ENCODE assay signal across 8 cellular contexts in the genomic region with DNA sequence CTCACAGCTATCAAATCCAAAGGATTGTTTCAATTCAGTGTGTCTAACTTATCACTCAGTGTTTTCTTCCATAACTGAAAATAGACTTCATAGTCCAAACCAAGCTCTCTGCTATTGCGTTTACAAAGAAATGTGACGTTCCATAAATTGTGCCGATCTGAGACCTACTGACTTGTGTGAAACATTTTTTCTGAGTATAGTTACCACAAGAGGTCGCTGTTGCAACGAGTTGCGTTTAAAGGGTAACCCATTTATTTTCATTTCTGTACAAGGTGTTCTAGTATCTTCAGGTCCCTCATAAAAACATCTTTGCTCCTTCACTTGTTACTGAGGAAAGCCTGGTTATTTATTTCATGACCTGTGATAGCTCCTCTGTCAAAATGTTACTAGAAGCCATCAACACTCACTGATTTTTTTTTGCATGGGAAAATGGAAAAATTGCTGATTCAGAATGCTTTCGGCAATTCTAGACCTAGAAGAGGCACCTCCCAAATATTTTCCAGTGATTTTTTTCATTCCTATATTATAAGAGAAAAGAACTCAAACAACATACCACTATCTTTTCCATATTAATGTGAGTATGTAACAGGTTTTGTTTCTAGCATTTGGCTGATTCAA.
DNase-seq lines count a peak whose midpoint lies in the region; ATAC-seq and TF ChIP-seq lines count a peak whose summit lies in the region.

No MANE protein-coding gene starts in this region.

- peak; percentile 30 for DNase-seq in NCI-H1436 (lab: John Stamatoyannopoulos, UW)
- DNase-seq in NCI-H1436 treated with DMSO at 0.1 percent for 48 hours (lab: John Stamatoyannopoulos, UW), result no peak
- DNase-seq in HCEC 1CT, result peak; percentile 22
- DNase-seq in OCI-LY7 (ENCODE audit: low spot score), result peak; percentile 70
- peak; percentile 22 for DNase-seq in astrocyte of the hippocampus (ENCODE audit: low read depth, low spot score)
- peak; percentile 74 for DNase-seq in medulla oblongata (ENCODE audit: extremely low spot score)

- intact Hi-C loops in OCI-LY7 (cut with micrococcal nuclease; ENCODE audit: unreplicated experiment), result no loop called here

- peak; percentile 93 for TF ChIP-seq CTCF in OCI-LY7 (conservative IDR thresholded peaks at IDR 0.05; ENCODE audit: low read length)

- CTCF ChIA-PET in OCI-LY7 (lab: Charles Lee; ENCODE audit: unreplicated experiment), result no interaction called here

- ATAC-seq in HG03439 (IDR thresholded peaks at IDR 0.05; ENCODE audit: unreplicated experiment) (no peak), HG02623 (IDR thresholded peaks at IDR 0.05; ENCODE audit: unreplicated experiment) (no peak)

- H2AFZ ChIP-seq in OCI-LY7 (ENCODE audit: low read length), result no peak overlapping the region

- H3K4me2 ChIP-seq in OCI-LY7 (ENCODE audit: low read length), result no peak overlapping the region

- no TSS peak for BruUV-seq in OCI-LY7 (replicated peaks; lab: Mats Ljungman, UMichigan)

- H3K4me1 ChIP-seq in OCI-LY7 (ENCODE audit: insufficient read depth, low read length, poor library complexity, severe bottlenecking), result no peaks in the 10 kb centered on the region

- H3K79me2 ChIP-seq in OCI-LY7 (ENCODE audit: insufficient read depth, low read depth, low read length), result no peaks in the 10 kb centered on the region

- no peaks in the 10 kb centered on the region for H3K9me2 ChIP-seq in OCI-LY7 (ENCODE audit: insufficient read depth, low read length)

- H4K20me1 ChIP-seq in OCI-LY7 (ENCODE audit: insufficient read depth, low read length), result no peaks in the 10 kb centered on the region

- POLR2A ChIA-PET in OCI-LY7 (lab: Charles Lee), result interaction anchor here (0.5 to 0.8 kb wide), 3 partner anchors 9 to 1160 kb away, joined by 3 to 4 read pairs (median 3); no protein-coding TSS in a partner anchor

- no peaks in the 10 kb centered on the region for H3K9me3 ChIP-seq in OCI-LY7 (ENCODE audit: low read length)

- no peak overlapping the region for H3K27ac ChIP-seq in OCI-LY7 (ENCODE audit: low read depth, low read length, poor library complexity, severe bottlenecking)

- H3K36me3 ChIP-seq in OCI-LY7 (ENCODE audit: insufficient read depth, low read length), result no peaks in the 10 kb centered on the region

- no peak overlapping the region for H3K4me3 ChIP-seq in OCI-LY7 (ENCODE audit: low read depth, low read length, poor library complexity, severe bottlenecking)
